In the genomic region with DNA sequence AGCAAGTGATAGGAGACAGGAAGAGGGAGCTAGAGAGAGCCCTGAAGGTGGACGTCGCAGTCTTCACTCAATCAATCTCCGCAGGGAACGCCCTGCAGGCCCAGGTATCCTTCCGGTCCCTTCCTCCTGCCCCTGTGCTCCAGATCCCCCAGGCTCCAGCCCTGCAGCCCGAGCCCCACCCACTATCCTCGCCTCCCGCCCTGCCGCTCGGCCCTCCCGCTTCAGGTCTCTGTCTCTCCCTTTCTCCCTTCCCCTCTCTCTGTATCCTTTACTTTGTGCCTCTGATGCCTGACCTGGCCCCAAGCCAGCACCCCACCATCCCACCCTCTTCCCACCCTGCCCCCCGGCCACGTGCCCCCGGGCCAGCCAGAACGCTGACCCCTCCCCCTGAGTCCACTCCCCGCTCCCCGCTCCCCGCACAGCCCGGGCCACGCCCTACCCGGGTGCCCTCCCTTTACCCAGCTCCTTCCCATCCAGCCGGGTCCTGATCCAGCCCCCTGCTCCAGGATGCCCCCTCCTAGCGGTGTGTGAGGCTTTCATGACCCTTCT, we compare ENCODE assay signal across 8 cellular contexts.
DNase-seq lines count a peak whose midpoint lies in the region; ATAC-seq and TF ChIP-seq lines count a peak whose summit lies in the region.

No MANE protein-coding gene starts in this region.

- peak; percentile 31 for TF ChIP-seq CTCF in foreskin fibroblast (IDR thresholded peaks at IDR 0.05; ENCODE audit: low read depth, low read length)
- TF ChIP-seq CTCF in nephron progenitor cell (IDR thresholded peaks at IDR 0.05) = no peak
- TF ChIP-seq CTCF in vagina (IDR thresholded peaks at IDR 0.05) = no peak

- no peaks in the 10 kb centered on the region for H3K9me3 Mint-ChIP-seq in CD4-positive, alpha-beta memory T cell
- no peaks in the 10 kb centered on the region for H3K9me3 Mint-ChIP-seq in activated T-cell treated with anti-CD3 and anti-CD28 coated beads, Interleukin-2, amount 50 U/mL, for 24 hours
- no peaks in the 10 kb centered on the region for H3K9me3 Mint-ChIP-seq in nephron progenitor cell

- DNase-seq in CD4-positive, alpha-beta memory T cell = peak in 3 of 5 donors; percentile 14 to 26 (median 21)
- DNase-seq in GM19238 (ENCODE audit: insufficient read length, low spot score) = peak; percentile 41
- peak; percentile 95 for DNase-seq in NCI-H345 treated with DMSO at 0.1 percent for 48 hours (lab: John Stamatoyannopoulos, UW; ENCODE audit: unreplicated experiment)
- no peak for DNase-seq in activated T-cell treated with anti-CD3 and anti-CD28 coated beads, Interleukin-2, amount 50 U/mL, for 24 hours
- peak; percentile 23 to 75 for DNase-seq in foreskin fibroblast
- DNase-seq in nephron progenitor cell = peak; percentile 59
- no peak for DNase-seq in vagina (ENCODE audit: extremely low spot score in 2 of 2)

- no peaks in the 10 kb centered on the region for H3K9me3 ChIP-seq in CD4-positive, alpha-beta memory T cell (ENCODE audit: control insufficient read depth in 1 of 2, low read length in 2 of 2)
- no peaks in the 10 kb centered on the region for H3K9me3 ChIP-seq in vagina

- H3K27me3 Mint-ChIP-seq in CD4-positive, alpha-beta memory T cell = no peaks in the 10 kb centered on the region
- no peaks in the 10 kb centered on the region for H3K27me3 Mint-ChIP-seq in activated T-cell treated with anti-CD3 and anti-CD28 coated beads, Interleukin-2, amount 50 U/mL, for 24 hours
- H3K27me3 Mint-ChIP-seq in nephron progenitor cell (ENCODE audit: low read depth, poor library complexity) = peaks cover 14% of the 10 kb centered on the region

- ATAC-seq in HG03280 (IDR thresholded peaks at IDR 0.05; ENCODE audit: unreplicated experiment) = peak; percentile 39

- CTCF ChIA-PET in CD4-positive, alpha-beta memory T cell (lab: Charles Lee; ENCODE audit: partially characterized antibody) = interaction anchor here (0.6 to 10.6 kb wide), 21 partner anchors 11 to 481 kb away, joined by 3 to 116 read pairs (median 4); no protein-coding TSS in a partner anchor

- peak overlapping the region in 1 of 2 donors; percentile 52 for H3K4me3 ChIP-seq in CD4-positive, alpha-beta memory T cell (ENCODE audit: low read length in 2 of 2)
- H3K4me3 ChIP-seq in foreskin fibroblast (ENCODE audit: low read depth in 1 of 2, low read length in 2 of 2) (peak overlapping the region; percentile 83 to 85), vagina (peak overlapping the region; percentile 64 to 70)

- H3K36me3 ChIP-seq in CD4-positive, alpha-beta memory T cell (ENCODE audit: insufficient read depth, low read length) = no peaks in the 10 kb centered on the region
- no peaks in the 10 kb centered on the region for H3K36me3 ChIP-seq in vagina

- peaks cover 16% of the 10 kb centered on the region for H3K4me1 ChIP-seq in CD4-positive, alpha-beta memory T cell (ENCODE audit: insufficient read depth, low read length)
- peaks cover 5% of the 10 kb centered on the region for H3K4me1 ChIP-seq in vagina

- POLR2A ChIA-PET in CD4-positive, alpha-beta memory T cell (lab: Charles Lee; ENCODE audit: partially characterized antibody) = interaction anchor here (0.7 to 2.2 kb wide), 2 partner anchors 213 to 323 kb away, joined by 3 to 7 read pairs; a partner anchor contains a TSS

- peak overlapping the region; percentile 40 for H3K27ac ChIP-seq in CD4-positive, alpha-beta memory T cell (ENCODE audit: low read depth, low read length)
- peak overlapping the region; percentile 70 for H3K27ac ChIP-seq in vagina

- H3K36me3 Mint-ChIP-seq in CD4-positive, alpha-beta memory T cell = peaks cover under 1 to 3% of the 10 kb centered on the region in 2 donors
- no peaks in the 10 kb centered on the region for H3K36me3 Mint-ChIP-seq in activated T-cell treated with anti-CD3 and anti-CD28 coated beads, Interleukin-2, amount 50 U/mL, for 24 hours (ENCODE audit: low read depth)
- H3K36me3 Mint-ChIP-seq in nephron progenitor cell (ENCODE audit: low read depth) = no peaks in the 10 kb centered on the region

- no peaks in the 10 kb centered on the region for H3K27me3 ChIP-seq in CD4-positive, alpha-beta memory T cell (ENCODE audit: insufficient read depth, low read length)
- no peaks in the 10 kb centered on the region for H3K27me3 ChIP-seq in vagina

- TF ChIP-seq POLR2A in vagina (IDR thresholded peaks at IDR 0.05) = no peak

- H3K4me1 Mint-ChIP-seq in CD4-positive, alpha-beta memory T cell = peaks cover 5 to 24% (median 13%) of the 10 kb centered on the region in 4 donors
- peaks cover 23% of the 10 kb centered on the region for H3K4me1 Mint-ChIP-seq in activated T-cell treated with anti-CD3 and anti-CD28 coated beads, Interleukin-2, amount 50 U/mL, for 24 hours (ENCODE audit: low read depth)
- H3K4me1 Mint-ChIP-seq in nephron progenitor cell = peaks cover 18% of the 10 kb centered on the region

- peak overlapping the region; percentile 83 to 92 (median 90) for H3K4me3 Mint-ChIP-seq in CD4-positive, alpha-beta memory T cell
- peak overlapping the region; percentile 85 for H3K4me3 Mint-ChIP-seq in activated T-cell treated with anti-CD3 and anti-CD28 coated beads, Interleukin-2, amount 50 U/mL, for 24 hours
- H3K4me3 Mint-ChIP-seq in nephron progenitor cell = peak overlapping the region; percentile 82

- intact Hi-C loops in CD4-positive, alpha-beta memory T cell (cut with micrococcal nuclease) = loop anchor here (1.0 to 10.0 kb wide), 7 partner anchors 128 to 482 kb away; a partner anchor contains a TSS
- intact Hi-C loops in vagina (cut with DNase I) = loop anchor here (10.0 kb wide), 2 partner anchors 130 to 190 kb away; a partner anchor contains a TSS

- H3K27ac Mint-ChIP-seq in CD4-positive, alpha-beta memory T cell = peak overlapping the region in 6 of 7 donors; percentile 25 to 80 (median 39)
- peak overlapping the region; percentile 82 for H3K27ac Mint-ChIP-seq in activated T-cell treated with anti-CD3 and anti-CD28 coated beads, Interleukin-2, amount 50 U/mL, for 24 hours
- no peak overlapping the region for H3K27ac Mint-ChIP-seq in nephron progenitor cell

Comparison
In these comparisons a context has a peak if more than half of its experiments do, and no peak if none do; other contexts are left out.
1. DNase-seq: peak in CD4-positive, alpha-beta memory T cell (3 of 5), GM19238 (single experiment), NCI-H345 treated with DMSO at 0.1 percent for 48 hours (single experiment), foreskin fibroblast (2 of 2) and nephron progenitor cell (single experiment); none in activated T-cell treated with anti-CD3 and anti-CD28 coated beads, Interleukin-2, amount 50 U/mL, for 24 hours (single experiment) and vagina (0 of 2).
2. Peak in every context shown above with its lines, with median percentiles within 50 percentile points of each other: H3K4me3 Mint-ChIP-seq.